13 cellular contexts compared by ENCODE assay signal in genomic region chr12:28415755-28416154, GRCh38.
DNase-seq lines count a peak whose midpoint lies in the region; ATAC-seq and TF ChIP-seq lines count a peak whose summit lies in the region.
"Had no signal": no experiment of that assay in that cellular context is flagged by ENCODE, and none has a peak within 500 bp of the region (broad histone marks: within the 10 kb centered on the region; RNA-seq: fewer than 3 reads in every experiment).

No MANE protein-coding gene starts in this region.

- no peak for TF ChIP-seq CTCF in AG10803 (conservative IDR thresholded peaks at IDR 0.05; ENCODE audit: low read length)
- TF ChIP-seq CTCF in esophagus muscularis mucosa (IDR thresholded peaks at IDR 0.05): no peak

- H3K79me2 ChIP-seq in Karpas-422 (ENCODE audit: low read length): no peaks in the 10 kb centered on the region

- H3K4me1 ChIP-seq in Karpas-422 (ENCODE audit: low read length): peaks cover 7% of the 10 kb centered on the region; the same call in 1 of the 2 replicates
- H3K4me1 ChIP-seq in esophagus muscularis mucosa: peaks cover 0 to 8% (median 0%) of the 10 kb centered on the region in 4 donors

- H3K36me3 ChIP-seq in Karpas-422 (ENCODE audit: insufficient read depth, low read length): peaks cover 2% of the 10 kb centered on the region; the same call in 1 of the 2 replicates
- peaks cover 0 to 8% (median 2%) of the 10 kb centered on the region in 4 donors for H3K36me3 ChIP-seq in esophagus muscularis mucosa

- ATAC-seq in HG02970 (IDR thresholded peaks at IDR 0.05; ENCODE audit: low FRiP score, unreplicated experiment): no peak
- ATAC-seq: activated CD8-positive, alpha-beta T cell treated with anti-CD3 and anti-CD28 coated beads for 36 hours; naive thymus-derived CD8-positive, alpha-beta T cell had no signal

- intact Hi-C loops in esophagus muscularis mucosa (cut with DNase I): no loop called here

- no peaks in the 10 kb centered on the region for H3K27me3 ChIP-seq in Karpas-422 (ENCODE audit: low read length)
- H3K27me3 ChIP-seq in esophagus muscularis mucosa: no peaks in the 10 kb centered on the region

- no peak for TF ChIP-seq EP300 in esophagus muscularis mucosa (IDR thresholded peaks at IDR 0.05)

- H3K9ac ChIP-seq in Karpas-422 (ENCODE audit: low read length): no peak overlapping the region

- WGBS in esophagus muscularis mucosa: 28% methylated on average over 1 of the region's 1 CpG

- no peak overlapping the region for H3K4me3 ChIP-seq in AG10803 (ENCODE audit: low read length)
- H3K4me3 ChIP-seq in Karpas-422 (ENCODE audit: low read length): no peak overlapping the region
- no peak overlapping the region for H3K4me3 ChIP-seq in esophagus muscularis mucosa

- H3K27ac ChIP-seq in Karpas-422 (ENCODE audit: low read length) (no peak overlapping the region), esophagus muscularis mucosa (replicated peaks in 1 of 4) (no peak overlapping the region)

- H3K4me2 ChIP-seq in Karpas-422 (ENCODE audit: low read depth, low read length, poor library complexity, severe bottlenecking): no peak overlapping the region

- H4K20me1 ChIP-seq in Karpas-422 (ENCODE audit: insufficient read depth, low read depth, low read length): no peaks in the 10 kb centered on the region

- no peak overlapping the region for H2AFZ ChIP-seq in Karpas-422 (ENCODE audit: low read length)

- no peak for TF ChIP-seq POLR2A in esophagus muscularis mucosa (IDR thresholded peaks at IDR 0.05; ENCODE audit: low read depth)

- H3K9me2 ChIP-seq in Karpas-422 (replicated peaks; ENCODE audit: insufficient read depth, low read length): no peaks in the 10 kb centered on the region

- DNase-seq in AG10803 (ENCODE audit: low read depth) (peak; percentile 90), M059J (ENCODE audit: low read depth) (peak; percentile 62), dedifferentiated amniotic fluid mesenchymal stem cell (ENCODE audit: extremely low spot score) (peak; percentile 83), kidney glomerular epithelial cell (lab: John Stamatoyannopoulos, UW) (peak; percentile 74), Karpas-422 (no peak), esophagus muscularis mucosa (ENCODE audit: extremely low spot score) (no peak), NCI-H526 treated with DMSO at 0.1 percent for 48 hours (lab: John Stamatoyannopoulos, UW) (no peak)
- DNase-seq: activated CD8-positive, alpha-beta T cell treated with anti-CD3 and anti-CD28 coated beads for 36 hours; activated naive CD4-positive, alpha-beta T cell treated with anti-CD3 and anti-CD28 coated beads for 36 hours; C1 segment of cervical spinal cord; naive thymus-derived CD8-positive, alpha-beta T cell; NCI-H1930 had no signal

- H3K9me3 ChIP-seq in Karpas-422 (ENCODE audit: low read length) (no peaks in the 10 kb centered on the region), esophagus muscularis mucosa (no peaks in the 10 kb centered on the region)

Comparison
In these comparisons a context has a peak if more than half of its experiments do, and no peak if none do; other contexts are left out.
1. DNase-seq: peak in AG10803 (single experiment), M059J (single experiment), dedifferentiated amniotic fluid mesenchymal stem cell (single experiment) and kidney glomerular epithelial cell (single experiment); none in Karpas-422 (single experiment), esophagus muscularis mucosa (single experiment) and NCI-H526 treated with DMSO at 0.1 percent for 48 hours (single experiment).